ENCODE assay signal across 1 cellular context in the genomic region with DNA sequence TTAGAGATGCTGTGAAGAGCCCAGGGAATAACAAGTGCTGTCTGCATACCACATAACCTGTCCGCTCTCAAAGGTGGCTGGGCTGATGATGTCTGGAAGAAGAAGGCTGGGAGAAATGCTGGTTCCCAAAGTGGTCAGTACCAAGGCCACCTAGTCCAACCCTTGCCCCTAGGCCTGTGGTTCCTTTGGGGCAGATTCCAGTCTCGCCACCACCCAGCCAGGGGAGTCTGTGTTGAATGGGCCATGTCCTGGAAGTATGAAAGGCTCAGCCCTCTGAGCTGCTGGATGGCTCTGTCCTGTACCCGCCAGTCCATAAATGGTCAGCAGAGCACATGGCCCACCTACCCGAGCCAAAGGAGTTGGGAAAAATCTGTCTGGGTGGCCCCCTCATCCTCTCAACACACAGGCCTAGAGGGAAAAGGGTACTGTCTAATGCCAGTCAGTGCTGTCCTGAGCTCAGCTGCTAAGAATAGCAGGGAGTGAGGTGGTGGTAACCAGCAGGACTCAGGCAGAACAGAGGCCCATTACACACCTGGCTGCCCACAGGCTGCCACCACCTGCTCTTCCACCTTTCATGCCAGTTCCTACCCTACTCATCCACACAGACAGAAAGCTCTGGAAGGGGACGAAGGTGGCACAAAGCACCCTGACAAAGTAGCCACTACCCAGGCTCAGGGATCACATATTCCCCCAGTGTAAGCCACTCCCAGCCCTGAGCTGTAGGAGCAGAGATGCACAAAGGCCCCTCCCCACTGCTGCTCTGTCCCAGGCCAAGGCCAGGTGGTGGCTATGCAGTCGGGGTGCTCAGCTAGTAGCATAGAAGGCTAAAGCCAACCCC.
A peak's percentile ranks its signal among the peaks of the same experiment; 100 is the strongest.
TF ChIP-seq lines count a peak whose summit lies in the region.

No MANE protein-coding gene starts in this region.

TF ChIP-seq in HepG2, 621 proteins besides CTCF, POLR2A, EP300 and RAD21:
- TF ChIP-seq EED (CRISPR knock-in tag; IDR thresholded peaks at IDR 0.05) (peak; percentile 43; the same call in 1 of the 2 replicates), SALL1 (CRISPR knock-in tag; IDR thresholded peaks at IDR 0.05) (0 out of 2 replicates have a peak, but pooled peaks have one; percentile 23)
- TF ChIP-seq, protein P1, sequence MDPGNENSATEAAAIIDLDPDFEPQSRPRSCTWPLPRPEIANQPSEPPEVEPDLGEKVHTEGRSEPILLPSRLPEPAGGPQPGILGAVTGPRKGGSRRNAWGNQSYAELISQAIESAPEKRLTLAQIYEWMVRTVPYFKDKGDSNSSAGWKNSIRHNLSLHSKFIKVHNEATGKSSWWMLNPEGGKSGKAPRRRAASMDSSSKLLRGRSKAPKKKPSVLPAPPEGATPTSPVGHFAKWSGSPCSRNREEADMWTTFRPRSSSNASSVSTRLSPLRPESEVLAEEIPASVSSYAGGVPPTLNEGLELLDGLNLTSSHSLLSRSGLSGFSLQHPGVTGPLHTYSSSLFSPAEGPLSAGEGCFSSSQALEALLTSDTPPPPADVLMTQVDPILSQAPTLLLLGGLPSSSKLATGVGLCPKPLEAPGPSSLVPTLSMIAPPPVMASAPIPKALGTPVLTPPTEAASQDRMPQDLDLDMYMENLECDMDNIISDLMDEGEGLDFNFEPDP (CRISPR knock-in tag; conservative IDR thresholded peaks at IDR 0.05): 0 out of 2 replicates have a peak, but pooled peaks have one; percentile 63
